9 cellular contexts compared by ENCODE assay signal in the genomic region with DNA sequence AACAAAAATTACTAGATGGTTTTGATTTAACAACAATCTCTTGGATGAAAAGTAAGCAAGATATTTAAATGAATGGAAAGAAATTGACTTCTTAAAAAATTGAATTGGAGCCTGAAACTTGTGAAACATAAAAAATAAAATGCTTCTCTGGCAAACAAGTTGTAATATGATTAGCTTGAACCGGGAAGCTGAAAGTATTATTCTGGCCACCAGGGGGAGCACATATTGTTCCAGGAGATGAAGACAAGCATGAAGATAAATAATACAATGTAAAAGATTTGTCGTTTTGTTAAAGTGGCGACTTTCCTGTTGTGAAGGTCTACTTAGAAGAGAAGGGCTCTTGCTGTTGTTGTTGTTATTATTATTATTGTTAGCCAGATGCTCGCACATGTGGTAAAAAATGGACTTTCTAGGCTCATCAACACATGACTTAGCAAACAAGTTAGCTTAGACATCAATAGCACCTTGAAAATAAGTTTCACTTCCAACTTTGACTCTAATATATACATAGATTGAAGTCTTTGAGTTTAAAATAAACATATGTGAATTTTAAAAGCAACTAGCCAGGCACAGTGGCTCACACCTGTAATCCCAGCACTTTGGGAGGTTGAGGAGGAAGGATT. TPM values are rescaled to one million over a fixed set of nuclear protein-coding genes. Genes with fewer than 3 reads are reported as not detected.
DNase-seq lines count a peak whose midpoint lies in the region; ATAC-seq lines count a peak whose summit lies in the region.
"Had no signal": no experiment of that assay in that cellular context is flagged by ENCODE, and none has a peak within 500 bp of the region (broad histone marks: within the 10 kb centered on the region; RNA-seq: fewer than 3 reads in every experiment).

No MANE protein-coding gene starts in this region.

- peak; percentile 56 for DNase-seq in DMS153 (lab: John Stamatoyannopoulos, UW)
- DNase-seq in H7 = peak; percentile 55
- DNase-seq in NCI-H2171 (lab: John Stamatoyannopoulos, UW) = peak; percentile 16
- DNase-seq in activated CD4-positive, alpha-beta T cell treated with anti-CD3 and anti-CD28 coated beads, Interleukin-2, amount 50 U/mL, for 1 hour = peak; percentile 23
- DNase-seq in globus pallidus (ENCODE audit: low spot score) = peak; percentile 59
- peak; percentile 8 for DNase-seq in stimulated activated CD4-positive, alpha-beta T cell treated with anti-CD3 and anti-CD28 coated beads, Interleukin-12 subunit alpha, Interleukin-12 subunit beta, amount 100 ng/mL, for 4 hours

- peaks cover 39% of the 10 kb centered on the region for H3K27me3 ChIP-seq in H7 (ENCODE audit: control insufficient read depth, insufficient read depth, low read length)

- H3K36me3 ChIP-seq in H7 (replicated peaks; ENCODE audit: control insufficient read depth, insufficient read depth, low read length) = no peaks in the 10 kb centered on the region

- ATAC-seq in GM21423 (IDR thresholded peaks at IDR 0.05; ENCODE audit: unreplicated experiment) (no peak), GM19467 (IDR thresholded peaks at IDR 0.05; ENCODE audit: unreplicated experiment) (no peak)

- no peak overlapping the region for H3K4me3 ChIP-seq in H7 (ENCODE audit: insufficient read depth, low read depth, low read length)

RNA-seq across cellular contexts. Expression of gene PAX1, which starts 14.2 kb away (rescaled TPM):
- not detected in 2 replicates for total RNA-seq in H7 (2014; rRNA removed; shearing (Covaris generic))
- total RNA-seq: activated CD8-positive, alpha-beta memory T cell treated with anti-CD3 and anti-CD28 coated beads for 36 hours had no signal

Comparison
In these comparisons a context has a peak if more than half of its experiments do, and no peak if none do; other contexts are left out.
1. DNase-seq: peak in every context shown above with its lines; median percentile 59 in globus pallidus; 56 in DMS153; 55 in H7; 23 in activated CD4-positive, alpha-beta T cell treated with anti-CD3 and anti-CD28 coated beads, Interleukin-2, amount 50 U/mL, for 1 hour; 16 in NCI-H2171; 8 in stimulated activated CD4-positive, alpha-beta T cell treated with anti-CD3 and anti-CD28 coated beads, Interleukin-12 subunit alpha, Interleukin-12 subunit beta, amount 100 ng/mL, for 4 hours.